In genomic region chr2:218294430-218294999, GRCh38 we compare ENCODE assay signal across 7 cellular contexts. TPM values are rescaled to one million over a fixed set of nuclear protein-coding genes. Genes with fewer than 3 reads are reported as not detected.
DNase-seq lines count a peak whose midpoint lies in the region; ATAC-seq and TF ChIP-seq lines count a peak whose summit lies in the region.
"Had no signal": no experiment of that assay in that cellular context is flagged by ENCODE, and none has a peak within 500 bp of the region (broad histone marks: within the 10 kb centered on the region; RNA-seq: fewer than 3 reads in every experiment).

No MANE protein-coding gene starts in this region.

- intact Hi-C loops in dorsolateral prefrontal cortex (cut with DNase I) = loop anchor here in 1 of 2 donors (5.0 kb wide), 1 partner anchor 103 kb away; the partner anchor contains the start of gene CTDSP1

- no peaks in the 10 kb centered on the region for H3K36me3 Mint-ChIP-seq in progenitor cell of endocrine pancreas (ENCODE audit: insufficient read depth)

- no peaks in the 10 kb centered on the region for H3K9me3 Mint-ChIP-seq in progenitor cell of endocrine pancreas (ENCODE audit: low read depth)

- H3K27ac Mint-ChIP-seq in progenitor cell of endocrine pancreas = peak overlapping the region; percentile 99

- no peaks in the 10 kb centered on the region for H3K27me3 Mint-ChIP-seq in progenitor cell of endocrine pancreas

- H3K4me3 ChIP-seq in dorsolateral prefrontal cortex = no peak overlapping the region

- TF ChIP-seq CTCF in dorsolateral prefrontal cortex (IDR thresholded peaks at IDR 0.05 in 54 of 56, conservative IDR thresholded peaks at IDR 0.05 in 2 of 56; ENCODE audit: low read depth in 1 of 56, partially characterized antibody in 56 of 56) (no peak), progenitor cell of endocrine pancreas (IDR thresholded peaks at IDR 0.05; ENCODE audit: unreplicated experiment) (no peak)

- peaks cover 67% of the 10 kb centered on the region for H3K4me1 Mint-ChIP-seq in progenitor cell of endocrine pancreas (ENCODE audit: low read depth)

- H3K4me3 Mint-ChIP-seq in progenitor cell of endocrine pancreas (ENCODE audit: low read depth) = no peak overlapping the region

- no peak for ATAC-seq in HG02798 (IDR thresholded peaks at IDR 0.05; ENCODE audit: poor library complexity, unreplicated experiment)

- DNase-seq in NCI-H82 (lab: John Stamatoyannopoulos, UW) (peak; percentile 20), dorsolateral prefrontal cortex (no peak), progenitor cell of endocrine pancreas (ENCODE audit: low spot score, unreplicated experiment) (no peak), AG08396 (ENCODE audit: low spot score) (no peak), glomerular visceral epithelial cell (ENCODE audit: extremely low spot score) (no peak)
- DNase-seq: Kasumi-1 had no signal

- H3K27ac ChIP-seq in dorsolateral prefrontal cortex = peak overlapping the region in 51 of 59 donors; percentile 9 to 100 (median 96)

- no peaks in the 10 kb centered on the region for H3K27me3 ChIP-seq in dorsolateral prefrontal cortex

RNA-seq across cellular contexts. Expression of gene TMBIM1, which starts 2.2 kb away (rescaled TPM):
- 100 to 1,000 TPM in 38 of 120 experiments, 10 to 100 TPM in 82; 38.7 to 279 (median 82.0) TPM for total RNA-seq in dorsolateral prefrontal cortex
- total RNA-seq in progenitor cell of endocrine pancreas = 131 and 137 TPM in 2 replicates

RNA-seq across cellular contexts. Expression of gene PNKD, which starts 24.2 kb away (rescaled TPM):
- total RNA-seq in dorsolateral prefrontal cortex (100 to 1,000 TPM in 114 of 120 experiments, 10 to 100 TPM in 6; 74.2 to 179 (median 130) TPM), progenitor cell of endocrine pancreas (54.3 and 54.5 TPM in 2 replicates)

RNA-seq across cellular contexts. Expression of gene AAMP, which starts 24.6 kb away (rescaled TPM):
- total RNA-seq in dorsolateral prefrontal cortex (100 to 1,000 TPM in 2 of 120 experiments, 10 to 100 TPM in 118; 61.1 to 104 (median 82.4) TPM), progenitor cell of endocrine pancreas (79.2 and 85.2 TPM in 2 replicates)

RNA-seq across cellular contexts. Expression of gene GPBAR1, which starts 33.7 kb away (rescaled TPM):
- 1 to 10 TPM in 2 of 120 experiments, under 1 TPM in 60, not detected in 58; 0.23 to 1.7 (median 0.47) TPM for total RNA-seq in dorsolateral prefrontal cortex
- total RNA-seq in progenitor cell of endocrine pancreas = 9.1 and 9.7 TPM in 2 replicates
